ENCODE assay signal across 33 cellular contexts in the genomic region with DNA sequence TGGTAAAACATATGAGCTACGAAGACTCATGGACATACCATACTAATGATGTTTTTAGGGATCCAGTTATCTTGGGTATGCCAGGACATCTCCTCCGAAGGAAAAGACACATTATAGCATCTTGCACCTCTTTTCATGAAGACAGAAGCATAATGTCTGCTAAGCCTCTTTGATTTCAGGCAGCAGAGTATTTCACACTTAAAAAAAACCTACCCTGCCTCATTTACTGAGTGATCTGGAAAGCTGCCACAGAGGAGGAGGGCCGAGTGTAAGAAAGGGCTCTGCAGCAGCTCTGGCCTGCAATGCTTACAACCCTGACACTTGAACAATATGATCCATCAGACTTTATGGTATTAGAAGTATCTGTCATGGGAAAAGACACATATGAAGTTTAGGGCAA.
"Had no signal": no experiment of that assay in that cellular context is flagged by ENCODE, and none has a peak within 500 bp of the region (broad histone marks: within the 10 kb centered on the region; RNA-seq: fewer than 3 reads in every experiment).

No MANE protein-coding gene starts in this region.

- H3K27ac ChIP-seq: body of pancreas, cardiac muscle cell, VCaP had no signal

- H3K27ac Mint-ChIP-seq: activated B cell treated with CpG ODN at 0.5 μM for 24 hours; activated CD4-positive, alpha-beta memory T cell treated with anti-CD3 and anti-CD28 coated beads, Interleukin-2, amount 10 ng/mL, durations not matched to agents 7 days and 5 days; activated CD4-positive, alpha-beta T cell treated with anti-CD3 and anti-CD28 coated beads, Interleukin-2, amount 10 ng/mL, durations not matched to agents 7 days and 5 days; activated CD8-positive, alpha-beta memory T cell treated with anti-CD3 and anti-CD28 coated beads, Interleukin-2, amount 10 ng/mL, durations not matched to agents 7 days and 5 days; activated CD8-positive, alpha-beta T cell treated with anti-CD3 and anti-CD28 coated beads, Interleukin-2, amount 10 ng/mL, durations not matched to agents 7 days and 5 days; activated naive CD4-positive, alpha-beta T cell treated with anti-CD3 and anti-CD28 coated beads, Interleukin-2, amount 10 ng/mL, durations not matched to agents 7 days and 5 days; activated naive CD8-positive, alpha-beta T cell; activated naive CD8-positive, alpha-beta T cell treated with anti-CD3 and anti-CD28 coated beads, Interleukin-2, amount 10 ng/mL, durations not matched to agents 7 days and 5 days; activated naive CD8-positive, alpha-beta T cell treated with anti-CD3 and anti-CD28 coated beads, Interleukin-2, amount 50 U/mL, for 24 hours; activated T-cell treated with anti-CD3 and anti-CD28 coated beads, Interleukin-2, amount 50 U/mL, for 24 hours; activated T-helper 2 cell treated with anti-CD3 and anti-CD28 coated beads, Interferon-gamma antibody, Interleukin-2, Interleukin-4, amounts not matched to agents 10 μg/mL and 5 μg/mL and 100 μg/mL, durations not matched to agents 14 hours and 24 hours and 36 hours; T-helper 1 cell treated with Interleukin-12 subunit alpha and Interleukin-12 subunit beta and Interleukin-4 antibody, amounts not matched to agents 30 μg/mL and 1 μg/mL, for 36 hours; T-helper 2 cell treated with Interferon-gamma antibody and Interleukin-4, amounts not matched to agents 5 μg/mL and 100 μg/mL, for 36 hours had no signal

- DNase-seq: activated B cell treated with CpG ODN at 0.5 μM for 24 hours; activated CD4-positive, alpha-beta memory T cell treated with anti-CD3 and anti-CD28 coated beads, Interleukin-2, amount 10 ng/mL, durations not matched to agents 7 days and 5 days; activated CD4-positive, alpha-beta T cell treated with anti-CD3 and anti-CD28 coated beads for 4 hours; activated CD4-positive, alpha-beta T cell treated with anti-CD3 and anti-CD28 coated beads, Interleukin-2, amount 10 ng/mL, durations not matched to agents 7 days and 5 days; activated CD4-positive, alpha-beta T cell treated with anti-CD3 and anti-CD28 coated beads, Interleukin-2, amount 50 U/mL, for 48 hours; activated CD4-positive, CD25-positive, alpha-beta regulatory T cell treated with anti-CD3 and anti-CD28 coated beads, Interleukin-2, amount 50 U/mL, for 72 hours; activated CD8-positive, alpha-beta memory T cell treated with anti-CD3 and anti-CD28 coated beads for 24 hours; activated CD8-positive, alpha-beta memory T cell treated with anti-CD3 and anti-CD28 coated beads, Interleukin-2, amount 10 ng/mL, durations not matched to agents 7 days and 5 days; activated CD8-positive, alpha-beta memory T cell treated with anti-CD3 and anti-CD28 coated beads, Interleukin-2, amount 50 U/mL, for 48 hours; activated CD8-positive, alpha-beta T cell treated with anti-CD3 and anti-CD28 coated beads, Interleukin-2, amount 10 ng/mL, durations not matched to agents 7 days and 5 days; activated effector memory CD4-positive, alpha-beta T cell treated with Interleukin-2 at 50 U/mL for 16 hours; activated gamma-delta T cell; activated naive CD4-positive, alpha-beta T cell treated with anti-CD3 and anti-CD28 coated beads, Interleukin-2, amount 10 ng/mL, durations not matched to agents 7 days and 5 days; activated naive CD4-positive, alpha-beta T cell treated with Interleukin-2 at 50 U/mL for 16 hours; activated naive CD8-positive, alpha-beta T cell treated with anti-CD3 and anti-CD28 coated beads, Interleukin-2, amount 10 ng/mL, durations not matched to agents 7 days and 5 days; activated naive CD8-positive, alpha-beta T cell treated with anti-CD3 and anti-CD28 coated beads, Interleukin-2, amount 50 U/mL, for 24 hours; activated T-cell treated with anti-CD3 and anti-CD28 coated beads, Interleukin-2, amount 50 U/mL, for 24 hours; activated T-cell treated with anti-CD3 and anti-CD28 coated beads, Interleukin-2, amount 50 U/mL, for 48 hours; aorta; body of pancreas; caudate nucleus; cerebellar nuclear complex; T-helper 1 cell; T-helper 2 cell; T-helper 9 cell had no signal

- H3K27me3 Mint-ChIP-seq: activated B cell treated with CpG ODN at 0.5 μM for 24 hours; activated CD4-positive, alpha-beta memory T cell treated with anti-CD3 and anti-CD28 coated beads, Interleukin-2, amount 10 ng/mL, durations not matched to agents 7 days and 5 days; activated CD4-positive, alpha-beta T cell treated with anti-CD3 and anti-CD28 coated beads, Interleukin-2, amount 10 ng/mL, durations not matched to agents 7 days and 5 days; activated CD8-positive, alpha-beta memory T cell treated with anti-CD3 and anti-CD28 coated beads, Interleukin-2, amount 10 ng/mL, durations not matched to agents 7 days and 5 days; activated naive CD4-positive, alpha-beta T cell treated with anti-CD3 and anti-CD28 coated beads, Interleukin-2, amount 10 ng/mL, durations not matched to agents 7 days and 5 days; activated naive CD4-positive, alpha-beta T cell treated with anti-CD3 and anti-CD28 coated beads, Interleukin-2, amount 50 U/mL, for 24 hours; activated naive CD8-positive, alpha-beta T cell; activated naive CD8-positive, alpha-beta T cell treated with anti-CD3 and anti-CD28 coated beads, Interleukin-2, amount 10 ng/mL, durations not matched to agents 7 days and 5 days; activated naive CD8-positive, alpha-beta T cell treated with anti-CD3 and anti-CD28 coated beads, Interleukin-2, amount 50 U/mL, for 24 hours; activated T-cell treated with anti-CD3 and anti-CD28 coated beads, Interleukin-2, amount 50 U/mL, for 24 hours; central memory CD8-positive, alpha-beta T cell had no signal

- H3K36me3 Mint-ChIP-seq: activated CD8-positive, alpha-beta memory T cell treated with anti-CD3 and anti-CD28 coated beads, Interleukin-2, amount 10 ng/mL, durations not matched to agents 7 days and 5 days; activated naive CD4-positive, alpha-beta T cell treated with anti-CD3 and anti-CD28 coated beads, Interleukin-2, amount 10 ng/mL, durations not matched to agents 7 days and 5 days; activated naive CD4-positive, alpha-beta T cell treated with anti-CD3 and anti-CD28 coated beads, Interleukin-2, amount 50 U/mL, for 24 hours; activated naive CD8-positive, alpha-beta T cell; activated naive CD8-positive, alpha-beta T cell treated with anti-CD3 and anti-CD28 coated beads, Interleukin-2, amount 10 ng/mL, durations not matched to agents 7 days and 5 days had no signal

- H3K4me1 Mint-ChIP-seq: activated B cell treated with CpG ODN at 0.5 μM for 24 hours; activated CD4-positive, alpha-beta memory T cell treated with anti-CD3 and anti-CD28 coated beads, Interleukin-2, amount 10 ng/mL, durations not matched to agents 7 days and 5 days; activated CD4-positive, alpha-beta T cell treated with anti-CD3 and anti-CD28 coated beads, Interleukin-2, amount 10 ng/mL, durations not matched to agents 7 days and 5 days; activated CD8-positive, alpha-beta memory T cell treated with anti-CD3 and anti-CD28 coated beads, Interleukin-2, amount 10 ng/mL, durations not matched to agents 7 days and 5 days; activated naive CD4-positive, alpha-beta T cell treated with anti-CD3 and anti-CD28 coated beads, Interleukin-2, amount 10 ng/mL, durations not matched to agents 7 days and 5 days; activated naive CD4-positive, alpha-beta T cell treated with anti-CD3 and anti-CD28 coated beads, Interleukin-2, amount 50 U/mL, for 24 hours; activated naive CD8-positive, alpha-beta T cell treated with anti-CD3 and anti-CD28 coated beads, Interleukin-2, amount 10 ng/mL, durations not matched to agents 7 days and 5 days; activated naive CD8-positive, alpha-beta T cell treated with anti-CD3 and anti-CD28 coated beads, Interleukin-2, amount 50 U/mL, for 24 hours; central memory CD8-positive, alpha-beta T cell had no signal

- H3K9me3 Mint-ChIP-seq: activated B cell treated with CpG ODN at 0.5 μM for 24 hours; activated CD4-positive, alpha-beta memory T cell treated with anti-CD3 and anti-CD28 coated beads, Interleukin-2, amount 10 ng/mL, durations not matched to agents 7 days and 5 days; activated CD4-positive, alpha-beta T cell treated with anti-CD3 and anti-CD28 coated beads, Interleukin-2, amount 10 ng/mL, durations not matched to agents 7 days and 5 days; activated naive CD4-positive, alpha-beta T cell treated with anti-CD3 and anti-CD28 coated beads, Interleukin-2, amount 10 ng/mL, durations not matched to agents 7 days and 5 days; activated naive CD4-positive, alpha-beta T cell treated with anti-CD3 and anti-CD28 coated beads, Interleukin-2, amount 50 U/mL, for 24 hours; activated naive CD8-positive, alpha-beta T cell treated with anti-CD3 and anti-CD28 coated beads, Interleukin-2, amount 10 ng/mL, durations not matched to agents 7 days and 5 days; activated T-cell treated with anti-CD3 and anti-CD28 coated beads, Interleukin-2, amount 50 U/mL, for 24 hours; activated T-helper 2 cell treated with anti-CD3 and anti-CD28 coated beads, Interferon-gamma antibody, Interleukin-2, Interleukin-4, amounts not matched to agents 10 μg/mL and 5 μg/mL and 100 μg/mL, durations not matched to agents 14 hours and 24 hours and 36 hours; T-helper 1 cell treated with Interleukin-12 subunit alpha and Interleukin-12 subunit beta and Interleukin-4 antibody, amounts not matched to agents 30 μg/mL and 1 μg/mL, for 36 hours; T-helper 2 cell treated with Interferon-gamma antibody and Interleukin-4, amounts not matched to agents 5 μg/mL and 100 μg/mL, for 36 hours had no signal

- H3K4me3 Mint-ChIP-seq: activated B cell treated with CpG ODN at 0.5 μM for 24 hours; activated CD4-positive, alpha-beta memory T cell treated with anti-CD3 and anti-CD28 coated beads, Interleukin-2, amount 10 ng/mL, durations not matched to agents 7 days and 5 days; activated CD4-positive, alpha-beta T cell treated with anti-CD3 and anti-CD28 coated beads, Interleukin-2, amount 10 ng/mL, durations not matched to agents 7 days and 5 days; activated CD8-positive, alpha-beta memory T cell treated with anti-CD3 and anti-CD28 coated beads, Interleukin-2, amount 10 ng/mL, durations not matched to agents 7 days and 5 days; activated CD8-positive, alpha-beta T cell treated with anti-CD3 and anti-CD28 coated beads, Interleukin-2, amount 10 ng/mL, durations not matched to agents 7 days and 5 days; activated naive CD4-positive, alpha-beta T cell treated with anti-CD3 and anti-CD28 coated beads, Interleukin-2, amount 10 ng/mL, durations not matched to agents 7 days and 5 days; activated naive CD4-positive, alpha-beta T cell treated with anti-CD3 and anti-CD28 coated beads, Interleukin-2, amount 50 U/mL, for 24 hours; activated naive CD8-positive, alpha-beta T cell; activated naive CD8-positive, alpha-beta T cell treated with anti-CD3 and anti-CD28 coated beads, Interleukin-2, amount 10 ng/mL, durations not matched to agents 7 days and 5 days; activated naive CD8-positive, alpha-beta T cell treated with anti-CD3 and anti-CD28 coated beads, Interleukin-2, amount 50 U/mL, for 24 hours; activated T-cell treated with anti-CD3 and anti-CD28 coated beads, Interleukin-2, amount 50 U/mL, for 24 hours; central memory CD8-positive, alpha-beta T cell; T-helper 1 cell treated with Interleukin-12 subunit alpha and Interleukin-12 subunit beta and Interleukin-4 antibody, amounts not matched to agents 30 μg/mL and 1 μg/mL, for 36 hours; T-helper 2 cell treated with Interferon-gamma antibody and Interleukin-4, amounts not matched to agents 5 μg/mL and 100 μg/mL, for 36 hours had no signal
